In genomic region chr10:20893297-20893696, GRCh38 we compare ENCODE assay signal across 25 cellular contexts. TPM values are rescaled to one million over a fixed set of nuclear protein-coding genes. Genes with fewer than 3 reads are reported as not detected.
"Had no signal": no experiment of that assay in that cellular context is flagged by ENCODE, and none has a peak within 500 bp of the region (broad histone marks: within the 10 kb centered on the region; RNA-seq: fewer than 3 reads in every experiment).

No MANE protein-coding gene starts in this region.

- H3K4me3 ChIP-seq: breast epithelium, Peyer's patch had no signal

- H3K27ac Mint-ChIP-seq: activated CD4-positive, alpha-beta T cell treated with anti-CD3 and anti-CD28 coated beads for 36 hours; activated CD8-positive, alpha-beta T cell treated with anti-CD3 and anti-CD28 coated beads, Interleukin-2, amount 10 ng/mL, durations not matched to agents 7 days and 5 days; activated naive CD4-positive, alpha-beta T cell treated with anti-CD3 and anti-CD28 coated beads, Interleukin-2, amount 50 U/mL, for 24 hours; T-helper 17 cell had no signal

- H3K4me1 ChIP-seq: breast epithelium, Peyer's patch had no signal

- H3K36me3 Mint-ChIP-seq: activated naive CD4-positive, alpha-beta T cell treated with anti-CD3 and anti-CD28 coated beads, Interleukin-2, amount 50 U/mL, for 24 hours had no signal

- H3K36me3 ChIP-seq: breast epithelium, Peyer's patch, WERI-Rb-1 had no signal

- DNase-seq: activated CD4-positive, alpha-beta T cell treated with anti-CD3 and anti-CD28 coated beads for 36 hours; activated CD4-positive, alpha-beta T cell treated with anti-CD3 and anti-CD28 coated beads, Interleukin-2, amount 50 U/mL, for 4 hours; activated CD8-positive, alpha-beta memory T cell treated with anti-CD3 and anti-CD28 coated beads, Interleukin-2, amount 50 U/mL, for 48 hours; activated CD8-positive, alpha-beta T cell treated with anti-CD3 and anti-CD28 coated beads, Interleukin-2, amount 10 ng/mL, durations not matched to agents 7 days and 5 days; activated effector memory CD4-positive, alpha-beta T cell treated with Interleukin-2 at 50 U/mL for 16 hours; activated naive CD4-positive, alpha-beta T cell; activated T-cell treated with anti-CD3 and anti-CD28 coated beads, Interleukin-2, amount 50 U/mL, for 1 hour; aorta; MM.1S; NCI-H1092 treated with DMSO at 0.1 percent for 48 hours; NCI-H1417 treated with DMSO at 0.1 percent for 48 hours; NCI-H1694 treated with DMSO at 0.1 percent for 48 hours; NCI-H2029 treated with DMSO at 0.1 percent for 48 hours; NCI-H345; NCI-H510A; NCI-H69; Peyer's patch; SHP77 treated with DMSO at 0.1 percent for 48 hours; T-helper 17 cell; T-helper 9 cell; WERI-Rb-1 had no signal

- ATAC-seq: activated CD4-positive, alpha-beta T cell treated with anti-CD3 and anti-CD28 coated beads for 36 hours; activated CD8-positive, alpha-beta T cell treated with anti-CD3 and anti-CD28 coated beads, Interleukin-2, amount 10 ng/mL, durations not matched to agents 7 days and 5 days; T-helper 17 cell had no signal

- H3K9me3 ChIP-seq: breast epithelium, Peyer's patch had no signal

- H3K4me1 Mint-ChIP-seq: activated CD4-positive, alpha-beta T cell treated with anti-CD3 and anti-CD28 coated beads for 36 hours; activated naive CD4-positive, alpha-beta T cell treated with anti-CD3 and anti-CD28 coated beads, Interleukin-2, amount 50 U/mL, for 24 hours; central memory CD8-positive, alpha-beta T cell; T-helper 17 cell had no signal

- H3K27me3 ChIP-seq: breast epithelium, Peyer's patch had no signal

- H3K27ac ChIP-seq: breast epithelium, Peyer's patch, RWPE1, WERI-Rb-1 had no signal

- H3K9me3 Mint-ChIP-seq: activated naive CD4-positive, alpha-beta T cell treated with anti-CD3 and anti-CD28 coated beads, Interleukin-2, amount 50 U/mL, for 24 hours had no signal

- H3K4me3 Mint-ChIP-seq: activated CD4-positive, alpha-beta T cell treated with anti-CD3 and anti-CD28 coated beads for 36 hours; activated CD8-positive, alpha-beta T cell treated with anti-CD3 and anti-CD28 coated beads, Interleukin-2, amount 10 ng/mL, durations not matched to agents 7 days and 5 days; activated naive CD4-positive, alpha-beta T cell treated with anti-CD3 and anti-CD28 coated beads, Interleukin-2, amount 50 U/mL, for 24 hours; central memory CD8-positive, alpha-beta T cell; T-helper 17 cell had no signal

- H3K27me3 Mint-ChIP-seq: activated naive CD4-positive, alpha-beta T cell treated with anti-CD3 and anti-CD28 coated beads, Interleukin-2, amount 50 U/mL, for 24 hours; central memory CD8-positive, alpha-beta T cell; T-helper 17 cell had no signal

RNA-seq across cellular contexts. Expression of gene NEBL, which starts 3.8 kb away (rescaled TPM):
- total RNA-seq: activated CD8-positive, alpha-beta T cell treated with anti-CD3 and anti-CD28 coated beads, Interleukin-2, amount 10 ng/mL, durations not matched to agents 7 days and 5 days; T-helper 17 cell had no signal
